In the genomic region with DNA sequence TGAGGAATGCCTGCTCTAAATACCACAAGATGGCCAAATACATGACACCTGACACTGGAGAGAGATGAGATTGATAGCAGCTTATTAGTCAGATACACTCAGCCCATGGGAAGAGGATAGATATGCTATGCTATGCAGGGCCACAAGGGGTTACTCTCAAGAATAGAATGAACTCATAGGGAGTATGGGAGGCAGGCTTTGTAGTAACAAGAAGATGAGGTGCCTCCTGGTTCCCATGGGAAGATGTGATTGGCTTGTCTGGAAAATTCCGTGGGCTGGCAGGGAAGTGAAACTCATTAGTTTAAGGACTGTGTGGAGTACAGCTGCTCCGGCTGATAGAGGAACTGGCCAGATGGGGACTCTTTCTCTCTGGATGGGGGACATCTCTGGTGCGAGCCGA, we compare ENCODE assay signal across 13 cellular contexts. TPM values are rescaled to one million over a fixed set of nuclear protein-coding genes. Genes with fewer than 3 reads are reported as not detected.
A peak's percentile ranks its signal among the peaks of the same experiment; 100 is the strongest.
DNase-seq lines count a peak whose midpoint lies in the region; ATAC-seq and TF ChIP-seq lines count a peak whose summit lies in the region.
"Had no signal": no experiment of that assay in that cellular context is flagged by ENCODE, and none has a peak within 500 bp of the region (broad histone marks: within the 10 kb centered on the region; RNA-seq: fewer than 3 reads in every experiment).

No MANE protein-coding gene starts in this region.

- no peaks in the 10 kb centered on the region for H3K9me3 Mint-ChIP-seq in HFFc6

- no peak overlapping the region for H3K27ac Mint-ChIP-seq in HFFc6

- H3K36me3 Mint-ChIP-seq in HFFc6 (ENCODE audit: low read depth): no peaks in the 10 kb centered on the region

- no peak for ATAC-seq in GM19463 (IDR thresholded peaks at IDR 0.05; ENCODE audit: unreplicated experiment)
- ATAC-seq: right cardiac atrium; Right ventricle myocardium inferior; stimulated activated naive CD8-positive, alpha-beta T cell treated with anti-CD3 and anti-CD28 coated beads, Interleukin-15, Interleukin-2, amounts not matched to agents 100 U/mL and 50 U/mL, for 24 hours had no signal

- peak; percentile 0 for DNase-seq in COR-L47 (lab: John Stamatoyannopoulos, UW)
- DNase-seq in HFFc6: peak; percentile 7
- peak; percentile 35 for DNase-seq in RPMI7951 (ENCODE audit: low read depth)
- DNase-seq in iPS-NIHi11 (ENCODE audit: low spot score): peak; percentile 47
- no peak for DNase-seq in caudate nucleus (lab: John Stamatoyannopoulos, UW)
- DNase-seq in posterior vena cava (ENCODE audit: low spot score): no peak
- DNase-seq in SKM-1 treated with dmso at 0.1 percent for 144 hours (lab: John Stamatoyannopoulos, UW; ENCODE audit: unreplicated experiment): no peak
- DNase-seq: kidney; stimulated activated naive CD8-positive, alpha-beta T cell treated with anti-CD3 and anti-CD28 coated beads, Interleukin-15, Interleukin-2, amounts not matched to agents 100 U/mL and 50 U/mL, for 24 hours had no signal

- H3K4me1 Mint-ChIP-seq in HFFc6 (ENCODE audit: low read depth): peaks cover 6% of the 10 kb centered on the region; the same call in 1 of the 2 replicates

- intact Hi-C loops in posterior vena cava (cut with DNase I): no loop called here

- peak; percentile 38 for TF ChIP-seq CTCF in HFFc6 (IDR thresholded peaks at IDR 0.05)

- H3K27ac ChIP-seq in caudate nucleus (ENCODE audit: low read depth, low read length): no peak overlapping the region

- no peak overlapping the region for H3K4me3 Mint-ChIP-seq in HFFc6

- peaks cover 7% of the 10 kb centered on the region for H3K27me3 Mint-ChIP-seq in HFFc6 (ENCODE audit: insufficient read depth)

RNA-seq across cellular contexts. Expression of a gene that starts 16.5 kb away (rescaled TPM):
- 1 to 10 TPM in 1 of 6 experiments, under 1 TPM in 5; 0.18 to 1.2 (median 0.31) TPM for total RNA-seq in HFFc6 (2021; fragmentation: NEBNext Ultra II Directional; extraction: Animal tissue kit (Norgen Biotek cat#: 25700))
- 0.84 and 2.5 TPM in 2 replicates for total RNA-seq in RPMI7951 (2014; rRNA removed; shearing (Covaris generic))
- 1 to 10 TPM; 4.3 to 4.6 TPM for total RNA-seq in posterior vena cava

RNA-seq across cellular contexts. Expression of a gene that starts 23.3 kb away (rescaled TPM):
- 10 to 100 TPM; 27.6 to 34.8 (median 29.2) TPM for total RNA-seq in HFFc6 (2021; fragmentation: NEBNext Ultra II Directional; extraction: Animal tissue kit (Norgen Biotek cat#: 25700))
- total RNA-seq in RPMI7951 (2014; rRNA removed; shearing (Covaris generic)): 69.1 and 76.6 TPM in 2 replicates
- total RNA-seq in posterior vena cava: 10 to 100 TPM; 47.0 to 55.9 TPM

RNA-seq across cellular contexts. Expression of a gene that starts 23.8 kb away (rescaled TPM):
- total RNA-seq in HFFc6 (2021; fragmentation: NEBNext Ultra II Directional; extraction: Animal tissue kit (Norgen Biotek cat#: 25700)): under 1 TPM in 1 of 6 experiments, not detected in 5; 0.20 TPM
- total RNA-seq in RPMI7951 (2014; rRNA removed; shearing (Covaris generic)): 0.12 and 1.7 TPM in 2 replicates
- under 1 TPM in 1 of 2 donors, not detected in 1; 0.69 TPM for total RNA-seq in posterior vena cava
- total RNA-seq: G401 had no signal

Comparison
In these comparisons a context has a peak if more than half of its experiments do, and no peak if none do; other contexts are left out.
1. DNase-seq: peak in COR-L47 (single experiment), HFFc6 (single experiment), RPMI7951 (single experiment) and iPS-NIHi11 (single experiment); none in caudate nucleus (0 of 61), posterior vena cava (single experiment) and SKM-1 treated with dmso at 0.1 percent for 144 hours (single experiment).